In the genomic region with DNA sequence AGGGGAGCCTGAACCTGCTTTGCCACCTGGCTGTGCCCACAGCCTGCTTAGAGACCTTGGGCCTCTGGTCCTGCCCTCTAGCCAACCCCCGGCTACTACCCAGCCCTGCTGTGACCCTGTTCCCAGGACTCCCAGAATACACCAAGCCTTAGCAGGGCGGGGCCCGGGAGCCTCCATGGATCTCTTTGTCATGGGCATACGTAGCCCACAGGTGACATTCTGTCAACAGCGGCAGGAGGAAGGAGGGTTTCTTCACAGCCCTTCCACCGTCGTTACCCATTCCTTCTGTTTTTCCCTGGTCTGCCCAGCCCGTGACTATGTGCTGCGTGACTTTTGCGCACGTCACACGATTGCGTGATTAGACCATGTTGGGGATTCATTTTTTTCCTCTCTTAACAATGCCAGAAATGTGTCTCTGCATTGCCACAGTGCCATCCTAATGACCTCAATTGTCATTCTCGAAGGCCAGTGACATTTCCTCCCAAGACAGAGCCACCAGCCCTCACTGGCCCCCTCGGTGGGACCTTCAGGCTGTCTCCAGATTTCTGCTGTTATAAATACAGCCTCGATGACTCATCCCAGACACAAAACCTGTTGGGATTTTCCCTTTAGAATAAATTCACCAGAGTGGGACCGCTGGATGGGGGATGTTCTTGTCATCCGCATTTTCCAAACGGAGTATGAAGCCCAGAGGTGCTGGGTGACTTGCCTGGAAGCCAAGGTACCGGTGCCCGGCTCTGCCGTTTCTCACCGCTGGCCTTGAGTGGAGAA, we compare ENCODE assay signal across 12 cellular contexts. TPM values are rescaled to one million over a fixed set of nuclear protein-coding genes. Genes with fewer than 3 reads are reported as not detected.
DNase-seq lines count a peak whose midpoint lies in the region; ATAC-seq, FAIRE-seq and TF ChIP-seq lines count a peak whose summit lies in the region.
"Had no signal": no experiment of that assay in that cellular context is flagged by ENCODE, and none has a peak within 500 bp of the region (broad histone marks: within the 10 kb centered on the region; RNA-seq: fewer than 3 reads in every experiment).

No MANE protein-coding gene starts in this region.

- H3K9me3 ChIP-seq in ascending aorta, result no peaks in the 10 kb centered on the region
- H3K9me3 ChIP-seq: right atrium auricular region had no signal

- ATAC-seq in foreskin keratinocyte, result peak; percentile 40

- no peaks in the 10 kb centered on the region for H3K36me3 ChIP-seq in ascending aorta
- H3K36me3 ChIP-seq: right atrium auricular region had no signal

- H3K27me3 ChIP-seq in ascending aorta (no peaks in the 10 kb centered on the region), foreskin keratinocyte (peaks cover 8% of the 10 kb centered on the region)
- H3K27me3 ChIP-seq: right atrium auricular region had no signal

- H3K4me1 ChIP-seq in ascending aorta (peaks cover 3 to 12% of the 10 kb centered on the region in 2 donors), foreskin keratinocyte (peaks cover 24% of the 10 kb centered on the region)

- TF ChIP-seq CTCF in ascending aorta (IDR thresholded peaks at IDR 0.05) (no peak), foreskin keratinocyte (conservative IDR thresholded peaks at IDR 0.05) (no peak)

- H3K27ac ChIP-seq in ascending aorta (peak overlapping the region; percentile 5 to 69), foreskin keratinocyte (peak overlapping the region; percentile 21)
- H3K27ac ChIP-seq: 22Rv1, right atrium auricular region had no signal

- DNase-seq in DMS53 (lab: John Stamatoyannopoulos, UW), result peak; percentile 30
- DNase-seq in DMS53 treated with DMSO at 0.1 percent for 48 hours (lab: John Stamatoyannopoulos, UW; ENCODE audit: unreplicated experiment), result no peak
- DNase-seq in ascending aorta (ENCODE audit: low spot score in 2 of 2), result no peak
- DNase-seq in foreskin keratinocyte, result peak; percentile 52 to 68
- DNase-seq in urothelium cell line (ENCODE audit: low spot score), result peak; percentile 60
- no peak for DNase-seq in NCI-H345 (lab: John Stamatoyannopoulos, UW)
- DNase-seq in NCI-H2029 (lab: John Stamatoyannopoulos, UW), result no peak
- DNase-seq in NCI-H2081 (lab: John Stamatoyannopoulos, UW), result no peak
- DNase-seq: NCI-H2029 treated with DMSO at 0.1 percent for 48 hours had no signal

- FAIRE-seq in urothelium cell line (lab: Jason Lieb, UNC), result no peak

- intact Hi-C loops in ascending aorta (cut with DNase I), result loop anchor here (5.0 kb wide), 1 partner anchor 60 kb away; no protein-coding TSS in a partner anchor

- no peak overlapping the region for H3K4me3 ChIP-seq in ascending aorta
- H3K4me3 ChIP-seq: right atrium auricular region had no signal

RNA-seq across cellular contexts. Expression of gene SYT12, which starts 9.0 kb away (rescaled TPM):
- 6.3 TPM for total RNA-seq in ascending aorta
- total RNA-seq in foreskin keratinocyte, result 0.10 and 0.25 TPM in 2 replicates
- polyA plus RNA-seq in foreskin keratinocyte, result 0.09 and 0.11 TPM in 2 replicates

RNA-seq across cellular contexts. Expression of gene RHOD, which starts 24.7 kb away (rescaled TPM):
- 82.6 TPM for total RNA-seq in ascending aorta
- total RNA-seq in foreskin keratinocyte, result 146 and 174 TPM in 2 replicates
- polyA plus RNA-seq in foreskin keratinocyte, result 240 and 243 TPM in 2 replicates

RNA-seq across cellular contexts. Expression of gene C11orf86, which starts 56.9 kb away (rescaled TPM):
- total RNA-seq in ascending aorta, result not detected
- total RNA-seq in foreskin keratinocyte, result not detected in 2 replicates
- polyA plus RNA-seq in foreskin keratinocyte, result not detected in 2 replicates
- total RNA-seq: Calu3, right atrium auricular region had no signal

Comparison
In these comparisons a context has a peak if more than half of its experiments do, and no peak if none do; other contexts are left out.
1. DNase-seq: peak in DMS53 (single experiment), foreskin keratinocyte (2 of 2) and urothelium cell line (single experiment); none in DMS53 treated with DMSO at 0.1 percent for 48 hours (single experiment), ascending aorta (0 of 2), NCI-H345 (single experiment), NCI-H2029 (single experiment) and NCI-H2081 (0 of 2).